In genomic region chr3:5341610-5342009, GRCh38 we compare ENCODE assay signal across 23 cellular contexts.
"Had no signal": no experiment of that assay in that cellular context is flagged by ENCODE, and none has a peak within 500 bp of the region (broad histone marks: within the 10 kb centered on the region; RNA-seq: fewer than 3 reads in every experiment).

No MANE protein-coding gene starts in this region.

- ATAC-seq: esophagus mucosa; gastrocnemius medialis; heart right ventricle; left cardiac atrium; left lung; left ventricle myocardium superior; lower lobe of right lung; naive thymus-derived CD4-positive, alpha-beta T cell had no signal

- H3K27ac ChIP-seq: coronary artery, dorsolateral prefrontal cortex, epithelial cell of prostate, esophagus squamous epithelium, gastrocnemius medialis, heart right ventricle, left lung, lower lobe of right lung had no signal

- H3K4me3 Mint-ChIP-seq: naive thymus-derived CD4-positive, alpha-beta T cell had no signal

- H3K4me1 ChIP-seq: esophagus squamous epithelium, gastrocnemius medialis, heart right ventricle, left lung, lower lobe of right lung had no signal

- H3K27me3 ChIP-seq: gastrocnemius medialis, heart right ventricle, left lung had no signal

- H3K4me3 ChIP-seq: coronary artery, dorsolateral prefrontal cortex, esophagus squamous epithelium, gastrocnemius medialis, heart right ventricle, left lung, lower lobe of right lung had no signal

- H3K36me3 ChIP-seq: esophagus squamous epithelium, gastrocnemius medialis, heart right ventricle, left lung, lower lobe of right lung had no signal

- H3K36me3 Mint-ChIP-seq: naive thymus-derived CD4-positive, alpha-beta T cell had no signal

- H3K9me3 ChIP-seq: esophagus squamous epithelium, gastrocnemius medialis, heart right ventricle, left lung, lower lobe of right lung had no signal

- H3K4me1 Mint-ChIP-seq: naive thymus-derived CD4-positive, alpha-beta T cell had no signal

- H3K27ac Mint-ChIP-seq: naive thymus-derived CD4-positive, alpha-beta T cell had no signal

- DNase-seq: dermis blood vessel endothelial cell; dorsolateral prefrontal cortex; effector CD4-positive, alpha-beta T cell; effector memory CD4-positive, alpha-beta T cell; erythroblast; esophagus squamous epithelium; foreskin fibroblast; foreskin melanocyte; gastrocnemius medialis; glutamatergic neuron; head of caudate nucleus; heart right ventricle; hippocampal formation; left cardiac atrium; left lung; left ventricle myocardium superior; lower lobe of right lung; mesenchymal stem cell; midbrain; naive thymus-derived CD4-positive, alpha-beta T cell had no signal
